In the genomic region with DNA sequence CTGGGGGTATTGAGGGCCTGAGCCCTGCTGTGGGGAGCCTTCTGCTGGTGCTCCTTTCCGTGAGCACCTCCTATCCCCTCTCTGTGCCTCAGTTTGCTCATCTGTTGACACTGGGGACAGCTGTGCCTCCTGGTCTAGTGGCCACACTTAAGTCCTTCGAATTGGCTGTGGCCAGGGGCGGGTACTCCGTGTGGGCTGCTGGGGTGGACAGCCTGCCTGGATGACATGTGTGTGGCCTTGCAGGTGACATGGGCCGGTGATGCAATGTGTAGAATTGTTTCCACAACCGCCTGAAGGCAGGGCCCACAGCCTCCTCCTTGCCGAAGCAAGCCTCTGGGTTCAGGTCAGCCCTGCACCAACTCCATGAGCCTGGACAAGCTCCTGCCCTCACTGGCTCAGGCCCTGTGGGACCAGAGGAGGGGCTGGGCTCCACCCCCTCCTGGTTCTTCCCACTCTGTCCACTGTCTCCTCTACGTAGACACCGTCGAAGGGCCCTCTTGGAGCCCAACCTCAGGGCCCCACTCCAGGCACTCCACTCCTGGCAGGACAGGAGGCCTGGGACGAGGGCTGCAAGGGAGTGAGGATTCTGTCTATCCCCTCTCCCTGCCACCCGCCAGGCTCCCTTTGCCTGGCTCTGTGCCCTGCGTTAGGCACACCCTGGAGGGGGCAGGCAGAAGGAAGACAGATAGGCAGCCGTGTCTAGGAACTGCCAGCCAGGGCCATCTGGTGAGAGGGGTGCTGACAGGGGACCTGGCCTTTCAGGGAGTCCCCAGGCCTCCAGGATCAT, we compare ENCODE assay signal across 1 cellular context.
TF ChIP-seq lines count a peak whose summit lies in the region.

No MANE protein-coding gene starts in this region.

TF ChIP-seq in GM12878, 131 proteins besides CTCF, POLR2A, EP300 and RAD21 (continued from another document):
- no peak for TF ChIP-seq CUX1 (IDR thresholded peaks at IDR 0.05; ENCODE audit: insufficient replicate concordance, low read depth, low read length)
- TF ChIP-seq RCOR1 (conservative IDR thresholded peaks at IDR 0.05; ENCODE audit: low read depth, low read length), result no peak
- no peak for TF ChIP-seq CBX5 (IDR thresholded peaks at IDR 0.05; ENCODE audit: low read depth)
- no peak for TF ChIP-seq RFX5 (IDR thresholded peaks at IDR 0.05; ENCODE audit: low read depth, low read length)
- TF ChIP-seq FOXM1 (IDR thresholded peaks at IDR 0.05; ENCODE audit: low read depth, low read length), result no peak
- TF ChIP-seq, protein P1, sequence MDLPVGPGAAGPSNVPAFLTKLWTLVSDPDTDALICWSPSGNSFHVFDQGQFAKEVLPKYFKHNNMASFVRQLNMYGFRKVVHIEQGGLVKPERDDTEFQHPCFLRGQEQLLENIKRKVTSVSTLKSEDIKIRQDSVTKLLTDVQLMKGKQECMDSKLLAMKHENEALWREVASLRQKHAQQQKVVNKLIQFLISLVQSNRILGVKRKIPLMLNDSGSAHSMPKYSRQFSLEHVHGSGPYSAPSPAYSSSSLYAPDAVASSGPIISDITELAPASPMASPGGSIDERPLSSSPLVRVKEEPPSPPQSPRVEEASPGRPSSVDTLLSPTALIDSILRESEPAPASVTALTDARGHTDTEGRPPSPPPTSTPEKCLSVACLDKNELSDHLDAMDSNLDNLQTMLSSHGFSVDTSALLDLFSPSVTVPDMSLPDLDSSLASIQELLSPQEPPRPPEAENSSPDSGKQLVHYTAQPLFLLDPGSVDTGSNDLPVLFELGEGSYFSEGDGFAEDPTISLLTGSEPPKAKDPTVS (IDR thresholded peaks at IDR 0.05; ENCODE audit: low read depth, low read length), result no peak
- no peak for TF ChIP-seq NFIC (IDR thresholded peaks at IDR 0.05; ENCODE audit: low read depth, low read length)
- TF ChIP-seq, protein P2, sequence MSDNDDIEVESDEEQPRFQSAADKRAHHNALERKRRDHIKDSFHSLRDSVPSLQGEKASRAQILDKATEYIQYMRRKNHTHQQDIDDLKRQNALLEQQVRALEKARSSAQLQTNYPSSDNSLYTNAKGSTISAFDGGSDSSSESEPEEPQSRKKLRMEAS (IDR thresholded peaks at IDR 0.05; ENCODE audit: low read depth, low read length), result no peak
- TF ChIP-seq, protein P3, sequence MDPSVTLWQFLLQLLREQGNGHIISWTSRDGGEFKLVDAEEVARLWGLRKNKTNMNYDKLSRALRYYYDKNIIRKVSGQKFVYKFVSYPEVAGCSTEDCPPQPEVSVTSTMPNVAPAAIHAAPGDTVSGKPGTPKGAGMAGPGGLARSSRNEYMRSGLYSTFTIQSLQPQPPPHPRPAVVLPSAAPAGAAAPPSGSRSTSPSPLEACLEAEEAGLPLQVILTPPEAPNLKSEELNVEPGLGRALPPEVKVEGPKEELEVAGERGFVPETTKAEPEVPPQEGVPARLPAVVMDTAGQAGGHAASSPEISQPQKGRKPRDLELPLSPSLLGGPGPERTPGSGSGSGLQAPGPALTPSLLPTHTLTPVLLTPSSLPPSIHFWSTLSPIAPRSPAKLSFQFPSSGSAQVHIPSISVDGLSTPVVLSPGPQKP (IDR thresholded peaks at IDR 0.05; ENCODE audit: low read depth, low read length), result no peak
